ENCODE assay signal across 27 cellular contexts in genomic region chr2:39659765-39660611, GRCh38. TPM values are rescaled to one million over a fixed set of nuclear protein-coding genes. Genes with fewer than 3 reads are reported as not detected.
DNase-seq lines count a peak whose midpoint lies in the region; ATAC-seq, FAIRE-seq and TF ChIP-seq lines count a peak whose summit lies in the region.
"Had no signal": no experiment of that assay in that cellular context is flagged by ENCODE, and none has a peak within 500 bp of the region (broad histone marks: within the 10 kb centered on the region; RNA-seq: fewer than 3 reads in every experiment).

No MANE protein-coding gene starts in this region.

- CTCF ChIA-PET in mammary epithelial cell (lab: Charles Lee; ENCODE audit: low non-redundant PET): no interaction called here
- CTCF ChIA-PET in MCF 10A (lab: Yijun Ruan, JAX): no interaction called here

- DNase-seq in mammary epithelial cell (peak; percentile 23), MCF 10A (ENCODE audit: unreplicated experiment) (no peak), SJCRH30 (no peak), iris pigment epithelial cell (ENCODE audit: low read depth) (peak; percentile 18), pancreas (no peak), GOT3 (lab: John Stamatoyannopoulos, UW) (no peak), ascending aorta (ENCODE audit: low spot score in 2 of 2) (no peak)
- DNase-seq in activated naive CD4-positive, alpha-beta T cell (lab: John Stamatoyannopoulos, UW): no peak
- DNase-seq: 8988T; CD4-positive, CD25-positive, alpha-beta regulatory T cell; DMS153; DND-41; NCI-H1105; NCI-H1436 treated with DMSO at 0.1 percent for 48 hours; NCI-H187 treated with DMSO at 0.1 percent for 48 hours; NCI-H2107; NCI-H446; NCI-H774; NK-92 treated with Interleukin-12 subunit alpha and Interleukin-12 subunit beta, amount 100 ng/mL, for 24 hours; Right ventricle myocardium superior had no signal

- H3K27me3 ChIP-seq in mammary epithelial cell (ENCODE audit: insufficient read depth, low read length) (no peaks in the 10 kb centered on the region), SJCRH30 (no peaks in the 10 kb centered on the region), pancreas (no peaks in the 10 kb centered on the region), ascending aorta (no peaks in the 10 kb centered on the region)

- POLR2A ChIA-PET in MCF 10A (lab: Yijun Ruan, JAX): no interaction called here

- H3K36me3 Mint-ChIP-seq in MCF 10A (ENCODE audit: insufficient read depth, unreplicated experiment): no peaks in the 10 kb centered on the region
- H3K36me3 Mint-ChIP-seq: CD4-positive, CD25-positive, alpha-beta regulatory T cell had no signal

- H3K4me3 Mint-ChIP-seq in MCF 10A (ENCODE audit: unreplicated experiment): no peak overlapping the region
- H3K4me3 Mint-ChIP-seq: CD4-positive, CD25-positive, alpha-beta regulatory T cell had no signal

- TF ChIP-seq CTCF in mammary epithelial cell (conservative IDR thresholded peaks at IDR 0.05 in 1 of 2, IDR thresholded peaks at IDR 0.05 in 1 of 2; ENCODE audit: extremely low read depth in 1 of 2, insufficient read depth in 1 of 2, low read depth in 1 of 2, low read length in 2 of 2) (no peak), MCF 10A (IDR thresholded peaks at IDR 0.05; ENCODE audit: unreplicated experiment) (no peak), pancreas (IDR thresholded peaks at IDR 0.05) (no peak), ascending aorta (IDR thresholded peaks at IDR 0.05) (no peak)

- 84% methylated on average over 3 of the region's 3 CpGs for WGBS in mammary epithelial cell (ENCODE audit: low coverage, missing lambda C conversion rate)
- 77 to 82% methylated on average over 3 of the region's 3 CpGs for WGBS in pancreas, 2 donors

- H3K9me3 Mint-ChIP-seq in MCF 10A (ENCODE audit: unreplicated experiment): no peaks in the 10 kb centered on the region

- no peak overlapping the region for H2AFZ ChIP-seq in mammary epithelial cell (ENCODE audit: low read depth, low read length)
- H2AFZ ChIP-seq: PC-9 had no signal

- H3K27ac Mint-ChIP-seq in MCF 10A (ENCODE audit: low read depth, unreplicated experiment): no peak overlapping the region
- H3K27ac Mint-ChIP-seq: CD4-positive, CD25-positive, alpha-beta regulatory T cell had no signal

- H3K4me3 ChIP-seq in mammary epithelial cell (replicated peaks in 1 of 3; ENCODE audit: insufficient read depth in 1 of 3, low read depth in 2 of 3, low read length in 3 of 3): no peak overlapping the region
- H3K4me3 ChIP-seq in SJCRH30: no peak overlapping the region
- H3K4me3 ChIP-seq in pancreas: no peak overlapping the region
- no peak overlapping the region for H3K4me3 ChIP-seq in ascending aorta
- H3K4me3 ChIP-seq: BLaER1, PC-9 had no signal

- no peak overlapping the region for H3K9ac ChIP-seq in mammary epithelial cell (ENCODE audit: insufficient read depth, low read length)
- H3K9ac ChIP-seq: BLaER1, KMS-11 had no signal

- H3K4me2 ChIP-seq in mammary epithelial cell (ENCODE audit: insufficient read depth, low read depth, low read length): no peak overlapping the region
- H3K4me2 ChIP-seq: BLaER1, KMS-11, PC-9 had no signal

- peaks cover 6% of the 10 kb centered on the region for H3K27me3 Mint-ChIP-seq in MCF 10A (ENCODE audit: insufficient read depth, unreplicated experiment)

- H3K4me1 ChIP-seq in mammary epithelial cell (ENCODE audit: insufficient read depth, low read length) (no peaks in the 10 kb centered on the region), SJCRH30 (peaks cover 20% of the 10 kb centered on the region), pancreas (no peaks in the 10 kb centered on the region), ascending aorta (no peaks in the 10 kb centered on the region)
- H3K4me1 ChIP-seq: BLaER1 had no signal

- no peak overlapping the region for H3K27ac ChIP-seq in mammary epithelial cell (ENCODE audit: insufficient read depth, low read depth, low read length)
- peak overlapping the region; percentile 5 for H3K27ac ChIP-seq in SJCRH30
- no peak overlapping the region for H3K27ac ChIP-seq in pancreas
- no peak overlapping the region for H3K27ac ChIP-seq in ascending aorta
- H3K27ac ChIP-seq: BLaER1, KMS-11, PC-9 had no signal

- H3K79me2 ChIP-seq in mammary epithelial cell (ENCODE audit: insufficient read depth, low read length): no peaks in the 10 kb centered on the region

- H3K36me3 ChIP-seq in mammary epithelial cell (ENCODE audit: insufficient read depth, low read length) (no peaks in the 10 kb centered on the region), SJCRH30 (no peaks in the 10 kb centered on the region), pancreas (no peaks in the 10 kb centered on the region), ascending aorta (no peaks in the 10 kb centered on the region)
- H3K36me3 ChIP-seq: BLaER1 had no signal

- H4K20me1 ChIP-seq in mammary epithelial cell (ENCODE audit: insufficient read depth, low read length): no peaks in the 10 kb centered on the region
- H4K20me1 ChIP-seq: BLaER1 had no signal

- no peak for ATAC-seq in pancreas

- no peak for FAIRE-seq in pancreas (lab: Jason Lieb, UNC)
- FAIRE-seq: GM19239, H54, HTR-8/SVneo had no signal

- intact Hi-C loops in mammary epithelial cell (cut with micrococcal nuclease): no loop called here
- intact Hi-C loops in MCF 10A (cut with micrococcal nuclease): no loop called here
- intact Hi-C loops in pancreas (cut with DNase I): no loop called here
- intact Hi-C loops in ascending aorta (cut with DNase I): no loop called here

- BruUV-seq in mammary epithelial cell (replicated peaks; lab: Mats Ljungman, UMichigan) (no TSS peak), MCF 10A (replicated peaks; lab: Mats Ljungman, UMichigan) (no TSS peak)

- dilution Hi-C loops in mammary epithelial cell (cut with HindIII; ENCODE audit: low sequenced_read_pairs): no loop called here

- peaks cover under 1% of the 10 kb centered on the region for H3K9me3 ChIP-seq in mammary epithelial cell (replicated peaks; ENCODE audit: insufficient read depth, low read length)
- H3K9me3 ChIP-seq in SJCRH30 (replicated peaks): 0 out of 2 replicates have a peak, but pooled peaks cover 4% of the 10 kb centered on the region
- no peaks in the 10 kb centered on the region for H3K9me3 ChIP-seq in pancreas
- no peaks in the 10 kb centered on the region for H3K9me3 ChIP-seq in ascending aorta

- in situ Hi-C loops in mammary epithelial cell (cut with MboI; ENCODE audit: low sequenced_read_pairs in 2 of 2): no loop called here

- H3K4me1 Mint-ChIP-seq in MCF 10A (ENCODE audit: insufficient read depth, unreplicated experiment): no peaks in the 10 kb centered on the region

RNA-seq across cellular contexts. Expression of gene TMEM178A, which starts 5.7 kb away (rescaled TPM):
- 1 to 10 TPM in 1 of 2 donors, under 1 TPM in 1; 0.19 to 1.5 TPM for total RNA-seq in mammary epithelial cell
- polyA plus RNA-seq in mammary epithelial cell: 0.17 TPM
- polyA minus RNA-seq in mammary epithelial cell: not detected
- 0.66 and 0.86 TPM in 2 replicates for total RNA-seq in MCF 10A (2022)
- 0.13 and 0.14 TPM in 2 replicates for total RNA-seq in SJCRH30 (2014; rRNA removed; shearing (Covaris generic))
- total RNA-seq in pancreas: under 1 TPM; 0.34 to 0.94 (median 0.64) TPM
- 1 to 10 TPM; 3.4 to 5.8 TPM for polyA plus RNA-seq in pancreas
- total RNA-seq in ascending aorta: 29.5 TPM
- total RNA-seq: CD4-positive, CD25-positive, alpha-beta regulatory T cell; RPMI7951 had no signal
- polyA plus RNA-seq: CD4-positive, CD25-positive, alpha-beta regulatory T cell had no signal

Comparison
In these comparisons a context has a peak if more than half of its experiments do, and no peak if none do; other contexts are left out.
1. DNase-seq: peak in mammary epithelial cell (single experiment) and iris pigment epithelial cell (single experiment); none in MCF 10A (single experiment), SJCRH30 (0 of 2), pancreas (0 of 6), activated naive CD4-positive, alpha-beta T cell (0 of 4), GOT3 (single experiment) and ascending aorta (0 of 2).
2. RNA of gene TMEM178A, which starts 5.7 kb away (total RNA-seq): 29.5 TPM in ascending aorta (single experiment); 0.19 to 1.5 TPM in mammary epithelial cell, 0.66 to 0.86 TPM in MCF 10A, 0.34 to 0.94 TPM in pancreas and 0.13 to 0.14 TPM in SJCRH30; every median in the first group is over 10 times any median in the second.